11 cellular contexts compared by ENCODE assay signal in genomic region chr20:58634818-58635665, GRCh38. TPM values are rescaled to one million over a fixed set of nuclear protein-coding genes. Genes with fewer than 3 reads are reported as not detected.
DNase-seq lines count a peak whose midpoint lies in the region; ATAC-seq and TF ChIP-seq lines count a peak whose summit lies in the region.
"Had no signal": no experiment of that assay in that cellular context is flagged by ENCODE, and none has a peak within 500 bp of the region (broad histone marks: within the 10 kb centered on the region; RNA-seq: fewer than 3 reads in every experiment).

No MANE protein-coding gene starts in this region.

- no peak for TF ChIP-seq CTCF in CD4-positive, alpha-beta T cell (IDR thresholded peaks at IDR 0.05)
- TF ChIP-seq CTCF in IMR-90 (conservative IDR thresholded peaks at IDR 0.05; ENCODE audit: low read depth, low read length): no peak
- no peak for TF ChIP-seq CTCF in SK-N-SH (IDR thresholded peaks at IDR 0.05)

- no peaks in the 10 kb centered on the region for H3K9me3 ChIP-seq in CD4-positive, alpha-beta T cell (ENCODE audit: control insufficient read depth, low read length)
- no peaks in the 10 kb centered on the region for H3K9me3 ChIP-seq in IMR-90 (ENCODE audit: control insufficient read depth, insufficient read depth, low read length)
- no peaks in the 10 kb centered on the region for H3K9me3 ChIP-seq in SK-N-SH
- H3K9me3 ChIP-seq: suprapubic skin had no signal

- DNase-seq in CD4-positive, alpha-beta T cell: peak in 2 of 10 experiments; percentile 9 to 10
- DNase-seq in IMR-90 (peak; percentile 61), NCI-H748 treated with DMSO at 0.1 percent for 48 hours (lab: John Stamatoyannopoulos, UW) (no peak), SK-N-SH (no peak), GF-D8 (lab: John Stamatoyannopoulos, UW) (no peak), NCI-H1694 (lab: John Stamatoyannopoulos, UW) (no peak)
- peak; percentile 64 for DNase-seq in stimulated activated CD4-positive, alpha-beta T cell treated with anti-CD3 and anti-CD28 coated beads, Interleukin-15, amount 100 ng/mL, for 24 hours
- DNase-seq: dermis blood vessel endothelial cell, PC-3 had no signal

- BruUV-seq in IMR-90 (replicated peaks; lab: Mats Ljungman, UMichigan): no TSS peak

- peak overlapping the region; percentile 84 for H3K4ac ChIP-seq in IMR-90 (ENCODE audit: low read depth, low read length)

- no peaks in the 10 kb centered on the region; a peak in 1 of 4 replicates for H3K79me1 ChIP-seq in IMR-90 (ENCODE audit: low read depth in 1 of 2, low read length in 2 of 2)

- no peaks in the 10 kb centered on the region for H3K27me3 ChIP-seq in CD4-positive, alpha-beta T cell (ENCODE audit: control insufficient read depth, insufficient read depth, low read length)
- H3K27me3 ChIP-seq in IMR-90 (ENCODE audit: control insufficient read depth, insufficient read depth, low read length) (no peaks in the 10 kb centered on the region), SK-N-SH (ENCODE audit: insufficient read depth) (no peaks in the 10 kb centered on the region)
- H3K27me3 ChIP-seq: suprapubic skin had no signal

- H2AFZ ChIP-seq in IMR-90 (replicated peaks; ENCODE audit: low read length, poor library complexity) (peak overlapping the region; percentile 87), SK-N-SH (ENCODE audit: low read depth) (no peak overlapping the region)

- H4K20me1 ChIP-seq in IMR-90 (ENCODE audit: insufficient read depth, low read length): no peaks in the 10 kb centered on the region
- H4K20me1 ChIP-seq in SK-N-SH (ENCODE audit: insufficient read depth): no peaks in the 10 kb centered on the region

- H3K4me2 ChIP-seq in IMR-90 (ENCODE audit: low read depth, low read length) (peak overlapping the region; percentile 11; the same call in 1 of the 2 replicates), SK-N-SH (no peak overlapping the region)

- H3K23ac ChIP-seq in IMR-90 (ENCODE audit: low read depth, low read length): peak overlapping the region; percentile 39; the same call in 1 of the 2 replicates

- H3K36me3 ChIP-seq in IMR-90 (ENCODE audit: control insufficient read depth, insufficient read depth, low read length): no peaks in the 10 kb centered on the region
- H3K36me3 ChIP-seq in SK-N-SH (replicated peaks in 1 of 2; ENCODE audit: control insufficient read depth in 1 of 2, insufficient read depth in 2 of 2, low read length in 1 of 2): no peaks in the 10 kb centered on the region
- H3K36me3 ChIP-seq: suprapubic skin had no signal

- peak overlapping the region; percentile 60 for H3K27ac Mint-ChIP-seq in CD4-positive, alpha-beta T cell
- peak overlapping the region; percentile 97 for H3K27ac Mint-ChIP-seq in activated naive CD8-positive, alpha-beta T cell

- no peak overlapping the region for H3K56ac ChIP-seq in IMR-90 (ENCODE audit: extremely low read depth, insufficient read depth, low read length)

- H3K9me1 ChIP-seq in IMR-90 (ENCODE audit: insufficient read depth, low read length): peaks cover 8% of the 10 kb centered on the region

- CTCF ChIA-PET in CD4-positive, alpha-beta T cell (lab: Charles Lee): interaction anchor here (0.6 kb wide), 1 partner anchor 297 kb away, joined by 3 read pairs; no protein-coding TSS in a partner anchor
- CTCF ChIA-PET in IMR-90 (lab: Yijun Ruan, JAX) (interaction anchor here (0.7 kb wide), 1 partner anchor 13 kb away, joined by 4 read pairs; no protein-coding TSS in a partner anchor), SK-N-SH (lab: Yijun Ruan, JAX) (interaction anchor here (0.7 to 1.0 kb wide), 3 partner anchors 10 to 227 kb away, joined by 3 to 4 read pairs (median 3); no protein-coding TSS in a partner anchor)

- H4K8ac ChIP-seq in IMR-90 (ENCODE audit: low read depth in 2 of 2, low read length in 2 of 2): peak overlapping the region; percentile 62

- dilution Hi-C loops in IMR-90 (cut with HindIII; ENCODE audit: low sequenced_read_pairs, unreplicated experiment): no loop called here

- TF ChIP-seq RAD21 in IMR-90 (IDR thresholded peaks at IDR 0.05; ENCODE audit: low read length) (0 out of 2 replicates have a peak, but pooled peaks have one; percentile 15), SK-N-SH (IDR thresholded peaks at IDR 0.05; ENCODE audit: low read length) (no peak)

- peaks cover 4% of the 10 kb centered on the region for H3F3A ChIP-seq in SK-N-SH (replicated peaks; ENCODE audit: insufficient read depth)

- H2AK5ac ChIP-seq in IMR-90 (ENCODE audit: low read depth, low read length): peak overlapping the region; percentile 69

- H3K79me2 ChIP-seq in SK-N-SH (ENCODE audit: insufficient read depth): no peaks in the 10 kb centered on the region

- H4K91ac ChIP-seq in IMR-90 (ENCODE audit: insufficient read depth, low read depth, low read length): peak overlapping the region; percentile 19

- intact Hi-C loops in CD4-positive, alpha-beta T cell (cut with DNase I, micrococcal nuclease): no loop called here
- intact Hi-C loops in IMR-90 (cut with micrococcal nuclease): loop anchor here (5.0 kb wide), 1 partner anchor 123 kb away; no protein-coding TSS in a partner anchor

- H2BK5ac ChIP-seq in IMR-90 (ENCODE audit: low read depth, low read length, poor library complexity, severe bottlenecking): peak overlapping the region; percentile 33

- WGBS in IMR-90 (ENCODE audit: extremely low coverage in 2 of 2, insufficient read length in 1 of 2), 2 experiments: 60% methylated on average over 15 of the region's 28 CpGs; no CpG with 5 or more reads in 1 of the 2 experiments
- WGBS in SK-N-SH (ENCODE audit: low lambda C conversion rate): 81% methylated on average over 11 of the region's 28 CpGs

- H3K9me2 ChIP-seq in SK-N-SH: no peaks in the 10 kb centered on the region

- H3K4me1 ChIP-seq in IMR-90 (ENCODE audit: control insufficient read depth, insufficient read depth, low read length) (peaks cover 12% of the 10 kb centered on the region), SK-N-SH (ENCODE audit: control insufficient read depth in 1 of 2, insufficient read depth in 2 of 2, low read depth in 1 of 2, low read length in 1 of 2) (peaks cover 2 to 6% of the 10 kb centered on the region in 2 experiments; a peak in 3 of 4 replicates)
- H3K4me1 ChIP-seq: suprapubic skin had no signal

- H3K36me3 Mint-ChIP-seq in CD4-positive, alpha-beta T cell (ENCODE audit: low read depth): no peaks in the 10 kb centered on the region
- no peaks in the 10 kb centered on the region for H3K36me3 Mint-ChIP-seq in activated naive CD8-positive, alpha-beta T cell

- in situ Hi-C loops in IMR-90 (cut with MboI; ENCODE audit: low sequenced_read_pairs): no loop called here

- TF ChIP-seq POLR2A in IMR-90 (IDR thresholded peaks at IDR 0.05; ENCODE audit: low read depth, low read length): 0 out of 2 replicates have a peak, but pooled peaks have one; percentile 19

- H3K4me1 Mint-ChIP-seq in CD4-positive, alpha-beta T cell (ENCODE audit: low read depth): peaks cover 20% of the 10 kb centered on the region
- H3K4me1 Mint-ChIP-seq in activated naive CD8-positive, alpha-beta T cell (ENCODE audit: low read depth): peaks cover 29% of the 10 kb centered on the region

- POLR2A ChIA-PET in CD4-positive, alpha-beta T cell (lab: Charles Lee): interaction anchor here (1.3 kb wide), 2 partner anchors 16 to 17 kb away, joined by 7 to 18 read pairs; partner anchors contain the start of gene STX16
- POLR2A ChIA-PET in IMR-90 (lab: Charles Lee; ENCODE audit: unreplicated experiment) (no interaction called here), SK-N-SH (lab: Yijun Ruan, JAX) (no interaction called here)

- H2BK120ac ChIP-seq in IMR-90 (ENCODE audit: low read depth, low read length): peak overlapping the region; percentile 79

- H3K27me3 Mint-ChIP-seq in CD4-positive, alpha-beta T cell: peaks cover 7% of the 10 kb centered on the region
- no peaks in the 10 kb centered on the region for H3K27me3 Mint-ChIP-seq in activated naive CD8-positive, alpha-beta T cell

- H3K27ac ChIP-seq in CD4-positive, alpha-beta T cell (ENCODE audit: low read depth, low read length): no peak overlapping the region
- H3K27ac ChIP-seq in IMR-90 (ENCODE audit: insufficient read depth, low read length) (peak overlapping the region; percentile 18), SK-N-SH (ENCODE audit: low read depth in 2 of 2, low read length in 1 of 2) (no peak overlapping the region)
- H3K27ac ChIP-seq: suprapubic skin had no signal

- H3K18ac ChIP-seq in IMR-90 (ENCODE audit: low read depth, low read length): no peak overlapping the region; the same call in 1 of the 2 replicates

- peak; percentile 63 for ATAC-seq in CD4-positive, alpha-beta T cell (ENCODE audit: poor library complexity)
- ATAC-seq in IMR-90 (ENCODE audit: low read depth): peak; percentile 68
- ATAC-seq: PC-3 had no signal

- peak overlapping the region; percentile 28; the same call in 1 of the 2 replicates for H2BK20ac ChIP-seq in IMR-90 (ENCODE audit: low read depth, low read length)

- H3K9ac ChIP-seq in IMR-90 (ENCODE audit: low read depth, low read length): no peak overlapping the region
- no peak overlapping the region for H3K9ac ChIP-seq in SK-N-SH

- H3K14ac ChIP-seq in IMR-90 (replicated peaks; ENCODE audit: low read depth, low read length): peak overlapping the region; percentile 73

- no peaks in the 10 kb centered on the region for H3K9me3 Mint-ChIP-seq in CD4-positive, alpha-beta T cell
- no peaks in the 10 kb centered on the region for H3K9me3 Mint-ChIP-seq in activated naive CD8-positive, alpha-beta T cell (ENCODE audit: low read depth)

- H2BK15ac ChIP-seq in IMR-90 (ENCODE audit: low read depth, low read length): peak overlapping the region; percentile 98; the same call in 1 of the 3 replicates

- H3K4me3 Mint-ChIP-seq in CD4-positive, alpha-beta T cell: peak overlapping the region; percentile 30
- H3K4me3 Mint-ChIP-seq in activated naive CD8-positive, alpha-beta T cell: peak overlapping the region; percentile 72

- no peak overlapping the region for H4K5ac ChIP-seq in IMR-90 (ENCODE audit: low read depth, low read length)

- peak overlapping the region; percentile 20 for H2AK9ac ChIP-seq in IMR-90 (replicated peaks; ENCODE audit: low read depth, low read length, poor library complexity)

- TF ChIP-seq EP300 in SK-N-SH (IDR thresholded peaks at IDR 0.05; ENCODE audit: borderline replicate concordance in 1 of 2, low read depth in 1 of 2, low read length in 1 of 2): no peak

- H3K4me3 ChIP-seq in IMR-90 (ENCODE audit: insufficient read depth, low read depth, low read length): no peak overlapping the region
- H3K4me3 ChIP-seq in SK-N-SH (ENCODE audit: low read depth in 2 of 2, low read length in 1 of 2): no peak overlapping the region
- H3K4me3 ChIP-seq: suprapubic skin had no signal

RNA-seq across cellular contexts. Expression of gene STX16, which starts 16.0 kb away (rescaled TPM):
- total RNA-seq in CD4-positive, alpha-beta T cell: 100 to 1,000 TPM; 179 to 181 TPM
- total RNA-seq in IMR-90 (2012; rRNA removed): 26.9 and 29.4 TPM in 2 replicates
- polyA plus RNA-seq in IMR-90 (2012; rRNA removed) (48.5 and 58.2 TPM in 2 replicates), SK-N-SH (2012; rRNA removed) (63.8 and 90.9 TPM in 2 replicates)
- polyA plus RNA-seq in IMR-90 (2012; cell fraction: cytosol; rRNA removed): 17.4 and 21.0 TPM in 2 replicates
- polyA plus RNA-seq in IMR-90 (2012; cell fraction: nucleus; rRNA removed; ENCODE audit: low replicate concordance): 118 and 306 TPM in 2 replicates
- polyA plus RNA-seq in SK-N-SH (2012; cell fraction: cytosol; rRNA removed): 54.0 and 56.0 TPM in 2 replicates
- 199 and 277 TPM in 2 replicates for polyA plus RNA-seq in SK-N-SH (2012; cell fraction: nucleus; rRNA removed)

RNA-seq across cellular contexts. Expression of gene NPEPL1, which starts 57.6 kb away (rescaled TPM):
- total RNA-seq in CD4-positive, alpha-beta T cell: 10 to 100 TPM; 58.3 to 61.1 TPM
- 6.3 and 7.2 TPM in 2 replicates for total RNA-seq in IMR-90 (2012; rRNA removed)
- polyA plus RNA-seq in IMR-90 (2012; rRNA removed): 10.4 and 10.7 TPM in 2 replicates
- polyA plus RNA-seq in IMR-90 (2012; cell fraction: cytosol; rRNA removed): 7.4 and 8.5 TPM in 2 replicates
- 61.8 and 109 TPM in 2 replicates for polyA plus RNA-seq in IMR-90 (2012; cell fraction: nucleus; rRNA removed; ENCODE audit: low replicate concordance)
- polyA plus RNA-seq in SK-N-SH (2012; rRNA removed): 2.3 and 2.8 TPM in 2 replicates
- polyA plus RNA-seq in SK-N-SH (2012; cell fraction: cytosol; rRNA removed): 0.15 and 0.31 TPM in 2 replicates
- polyA plus RNA-seq in SK-N-SH (2012; cell fraction: nucleus; rRNA removed): 26.7 and 39.7 TPM in 2 replicates

Comparison
In these comparisons a context has a peak if more than half of its experiments do, and no peak if none do; other contexts are left out.
1. DNase-seq: peak in IMR-90 (single experiment) and stimulated activated CD4-positive, alpha-beta T cell treated with anti-CD3 and anti-CD28 coated beads, Interleukin-15, amount 100 ng/mL, for 24 hours (single experiment); none in NCI-H748 treated with DMSO at 0.1 percent for 48 hours (single experiment), SK-N-SH (single experiment), GF-D8 (single experiment) and NCI-H1694 (single experiment).